36 cellular contexts compared by ENCODE assay signal in genomic region chr20:61061981-61062380, GRCh38.
"Had no signal": no experiment of that assay in that cellular context is flagged by ENCODE, and none has a peak within 500 bp of the region (broad histone marks: within the 10 kb centered on the region; RNA-seq: fewer than 3 reads in every experiment).

No MANE protein-coding gene starts in this region.

- H3K36me3 ChIP-seq: MG63 had no signal

- H3K9me3 ChIP-seq: MG63 had no signal

- H3K4me3 ChIP-seq: MG63 had no signal

- DNase-seq: Karpas-422, Kasumi-1, MG63, MM.1S, MV-4-11, NCI-H1048, NCI-H1092, NCI-H1092 treated with DMSO at 0.1 percent for 48 hours, NCI-H1105, NCI-H1105 treated with DMSO at 0.1 percent for 48 hours, NCI-H1417, NCI-H1417 treated with DMSO at 0.1 percent for 48 hours, NCI-H1436, NCI-H1436 treated with DMSO at 0.1 percent for 48 hours, NCI-H146, NCI-H1694, NCI-H1694 treated with DMSO at 0.1 percent for 48 hours, NCI-H187, NCI-H187 treated with DMSO at 0.1 percent for 48 hours, NCI-H1930, NCI-H2029, NCI-H2029 treated with DMSO at 0.1 percent for 48 hours, NCI-H2081, NCI-H2081 treated with DMSO at 0.1 percent for 48 hours, NCI-H2107, NCI-H2171, NCI-H2171 treated with DMSO at 0.1 percent for 48 hours, NCI-H2227 treated with DMSO at 0.1 percent for 48 hours, NCI-H226, NCI-H345, NCI-H446, NCI-H446 treated with DMSO at 0.1 percent for 48 hours, NCI-H510A, NCI-H510A treated with DMSO at 0.1 percent for 48 hours, NCI-H524, NCI-H526 had no signal
